In the genomic region with DNA sequence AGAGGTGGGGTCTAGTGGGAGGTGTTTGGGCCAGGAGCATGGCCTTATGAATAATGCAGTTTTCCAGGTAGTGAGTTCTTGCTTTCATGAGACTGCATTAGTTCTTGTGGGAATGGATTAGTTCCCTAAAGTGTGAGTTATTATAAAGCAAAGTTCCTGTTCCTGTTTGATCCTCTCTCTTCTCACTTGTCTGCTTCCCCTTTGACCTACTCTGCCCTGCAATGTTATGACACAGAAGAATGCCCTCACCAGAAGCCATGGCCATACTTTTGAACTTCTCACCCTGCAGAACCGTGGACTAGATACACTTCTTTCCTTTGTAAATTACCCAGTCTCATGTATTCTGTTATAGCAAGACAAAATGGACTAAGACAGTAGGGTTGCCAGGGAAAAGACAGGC, we compare ENCODE assay signal across 17 cellular contexts. TPM values are rescaled to one million over a fixed set of nuclear protein-coding genes. Genes with fewer than 3 reads are reported as not detected.
DNase-seq lines count a peak whose midpoint lies in the region; ATAC-seq and TF ChIP-seq lines count a peak whose summit lies in the region.
"Had no signal": no experiment of that assay in that cellular context is flagged by ENCODE, and none has a peak within 500 bp of the region (broad histone marks: within the 10 kb centered on the region; RNA-seq: fewer than 3 reads in every experiment).

No MANE protein-coding gene starts in this region.

- TF ChIP-seq POLR2A in spleen (IDR thresholded peaks at IDR 0.05): no peak

- peak overlapping the region; percentile 41 for H3K27ac ChIP-seq in HL-60 (replicated peaks)
- peak overlapping the region; percentile 80; the same call in 1 of the 2 replicates for H3K27ac ChIP-seq in RWPE1
- peak overlapping the region; percentile 5 to 88 (median 86) for H3K27ac ChIP-seq in spleen
- no peak overlapping the region for H3K27ac ChIP-seq in aorta (ENCODE audit: low read depth in 1 of 2, low read length in 2 of 2)
- H3K27ac ChIP-seq: foreskin keratinocyte, vagina had no signal

- CTCF ChIA-PET in RWPE1 (lab: Yijun Ruan, JAX): no interaction called here

- intact Hi-C loops in spleen (cut with DNase I; ENCODE audit: low total_unique reads) (no loop called here), aorta (cut with DNase I) (loop anchor here in 1 of 2 donors (10.0 kb wide), 1 partner anchor 51 kb away; no protein-coding TSS in a partner anchor)

- TF ChIP-seq CTCF in HL-60 (IDR thresholded peaks at IDR 0.05; ENCODE audit: insufficient read depth, low read length) (no peak), RWPE1 (conservative IDR thresholded peaks at IDR 0.05; ENCODE audit: low read depth) (no peak), spleen (IDR thresholded peaks at IDR 0.05 in 8 of 11, conservative IDR thresholded peaks at IDR 0.05 in 3 of 11) (no peak)

- H3K9me3 ChIP-seq in spleen (no peaks in the 10 kb centered on the region), aorta (ENCODE audit: control insufficient read depth, low read length) (no peaks in the 10 kb centered on the region)
- H3K9me3 ChIP-seq: vagina had no signal

- H3K27me3 ChIP-seq in HL-60 (ENCODE audit: insufficient read depth, poor library complexity, severe bottlenecking): no peaks in the 10 kb centered on the region
- no peaks in the 10 kb centered on the region for H3K27me3 ChIP-seq in spleen (replicated peaks in 1 of 7)
- no peaks in the 10 kb centered on the region for H3K27me3 ChIP-seq in aorta (ENCODE audit: control insufficient read depth in 1 of 2, insufficient read depth in 2 of 2, low read length in 1 of 2)
- H3K27me3 ChIP-seq: foreskin keratinocyte, vagina had no signal

- POLR2A ChIA-PET in RWPE1 (lab: Yijun Ruan, JAX; ENCODE audit: low non-redundant PET): no interaction called here

- DNase-seq in HL-60 (ENCODE audit: low read depth in 1 of 2, low spot score in 1 of 2): peak; percentile 57 to 79
- no peak for DNase-seq in RWPE1 (ENCODE audit: low spot score)
- DNase-seq in kidney tubule cell (ENCODE audit: low spot score): peak; percentile 43
- DNase-seq in spleen: no peak
- DNase-seq in nucleus accumbens (lab: John Stamatoyannopoulos, UW): no peak
- no peak for DNase-seq in aorta
- DNase-seq: activated naive CD4-positive, alpha-beta T cell treated with anti-CD3 and anti-CD28 coated beads for 36 hours; CD8-positive, alpha-beta memory T cell; effector memory CD4-positive, alpha-beta T cell; foreskin keratinocyte; NCI-H1694; NCI-H524; stimulated activated CD4-positive, alpha-beta T cell treated with anti-CD3 and anti-CD28 coated beads, Interleukin-4, amount 100 ng/mL, for 4 hours had no signal

- H3K36me3 ChIP-seq in spleen (no peaks in the 10 kb centered on the region), aorta (ENCODE audit: control insufficient read depth in 1 of 2, insufficient read depth in 2 of 2, low read length in 1 of 2) (no peaks in the 10 kb centered on the region)
- H3K36me3 ChIP-seq: vagina had no signal

- H3K4me1 ChIP-seq in spleen: peaks cover 0 to 51% (median 30%) of the 10 kb centered on the region in 6 donors
- peaks cover 3 to 11% of the 10 kb centered on the region in 2 donors for H3K4me1 ChIP-seq in aorta (ENCODE audit: control insufficient read depth in 1 of 2, insufficient read depth in 2 of 2, low read length in 2 of 2)

- ATAC-seq in HG02840 (IDR thresholded peaks at IDR 0.05; ENCODE audit: low FRiP score, unreplicated experiment) (no peak), aorta (ENCODE audit: low FRiP score) (no peak)
- ATAC-seq: foreskin keratinocyte; K562; stimulated activated effector memory CD8-positive, alpha-beta T cell treated with anti-CD3 and anti-CD28 coated beads, Interleukin-12 subunit alpha, Interleukin-12 subunit beta, amount 100 ng/mL, for 72 hours had no signal

- H3K4me3 ChIP-seq in HL-60 (replicated peaks; ENCODE audit: insufficient read depth, low read length): no peak overlapping the region
- peak overlapping the region in 1 of 8 donors; percentile 5 for H3K4me3 ChIP-seq in spleen
- H3K4me3 ChIP-seq in aorta (ENCODE audit: low read length in 2 of 2): no peak overlapping the region
- H3K4me3 ChIP-seq: K562, vagina had no signal

- WGBS in spleen, 5 donors: 10 to 24% (median 20%) methylated on average over 1 of the region's 1 CpG
- WGBS in aorta, 2 donors: 53 to 60% methylated on average over 1 of the region's 1 CpG

RNA-seq across cellular contexts. Expression of gene MAP3K7CL, which starts 53.6 kb away (rescaled TPM):
- total RNA-seq in spleen (10 to 100 TPM in 5 of 7 donors, 1 to 10 TPM in 2; 7.1 to 24.3 (median 13.9) TPM), aorta (10 to 100 TPM; 33.0 to 84.6 TPM)
- polyA plus RNA-seq in spleen (10 to 100 TPM in 2 of 3 donors, 1 to 10 TPM in 1; 6.9 to 13.3 (median 10.5) TPM), aorta (10 to 100 TPM; 19.4 to 33.4 TPM)

Comparison
In these comparisons a context has a peak if more than half of its experiments do, and no peak if none do; other contexts are left out.
1. DNase-seq: peak in HL-60 (2 of 2) and kidney tubule cell (single experiment); none in RWPE1 (single experiment), spleen (single experiment), nucleus accumbens (0 of 56) and aorta (0 of 2).
2. H3K27ac ChIP-seq: peak in HL-60 (single experiment), RWPE1 (single experiment) and spleen (8 of 8); none in aorta (0 of 2).